ENCODE assay signal across 8 cellular contexts in genomic region chr1:210292276-210292851, GRCh38. TPM values are rescaled to one million over a fixed set of nuclear protein-coding genes. Genes with fewer than 3 reads are reported as not detected.
DNase-seq lines count a peak whose midpoint lies in the region; ATAC-seq and TF ChIP-seq lines count a peak whose summit lies in the region.

No MANE protein-coding gene starts in this region.

- no peak for TF ChIP-seq POLR2A in esophagus muscularis mucosa (IDR thresholded peaks at IDR 0.05; ENCODE audit: low read depth)
- TF ChIP-seq POLR2A in testis (IDR thresholded peaks at IDR 0.05): no peak

- TF ChIP-seq EP300 in esophagus muscularis mucosa (IDR thresholded peaks at IDR 0.05): no peak

- H3K36me3 Mint-ChIP-seq in activated CD4-positive, alpha-beta memory T cell treated with anti-CD3 and anti-CD28 coated beads, Interleukin-2, amount 10 ng/mL, durations not matched to agents 7 days and 5 days (ENCODE audit: low read depth): no peaks in the 10 kb centered on the region
- H3K36me3 Mint-ChIP-seq in naive thymus-derived CD4-positive, alpha-beta T cell: no peaks in the 10 kb centered on the region

- H3K27ac ChIP-seq in esophagus muscularis mucosa (replicated peaks in 1 of 4): peak overlapping the region; percentile 70 to 82 (median 80)
- no peak overlapping the region for H3K27ac ChIP-seq in naive thymus-derived CD4-positive, alpha-beta T cell (ENCODE audit: low read depth, low read length)
- H3K27ac ChIP-seq in testis: peak overlapping the region; percentile 71 to 83

- TF ChIP-seq CTCF in AG04449 (IDR thresholded peaks at IDR 0.05; ENCODE audit: insufficient read depth, low read length, missing control alignments) (peak; percentile 3), LNCaP clone FGC (IDR thresholded peaks at IDR 0.05; ENCODE audit: control insufficient read depth, extremely low read depth, insufficient read depth) (0 out of 2 replicates have a peak, but pooled peaks have one; percentile 25), esophagus muscularis mucosa (IDR thresholded peaks at IDR 0.05) (peak; percentile 32 to 43 (median 36)), testis (IDR thresholded peaks at IDR 0.05) (peak in 1 of 3 experiments; percentile 23)

- POLR2A ChIA-PET in AG04449 (lab: Yijun Ruan, JAX): interaction anchor here (0.9 to 2.0 kb wide), 4 partner anchors 30 to 82 kb away, joined by 3 to 7 read pairs (median 5); no protein-coding TSS in a partner anchor
- POLR2A ChIA-PET in activated CD4-positive, alpha-beta memory T cell treated with anti-CD3 and anti-CD28 coated beads, Interleukin-2, amount 10 ng/mL, durations not matched to agents 7 days and 5 days (lab: Charles Lee): interaction anchor here (1.4 kb wide), 1 partner anchor 82 kb away, joined by 4 read pairs; no protein-coding TSS in a partner anchor
- POLR2A ChIA-PET in naive thymus-derived CD4-positive, alpha-beta T cell (lab: Charles Lee): no interaction called here

- H3K36me3 ChIP-seq in esophagus muscularis mucosa: no peaks in the 10 kb centered on the region
- H3K36me3 ChIP-seq in naive thymus-derived CD4-positive, alpha-beta T cell (ENCODE audit: control insufficient read depth in 2 of 3, insufficient read depth in 3 of 3, low read length in 3 of 3): no peaks in the 10 kb centered on the region
- no peaks in the 10 kb centered on the region for H3K36me3 ChIP-seq in testis (ENCODE audit: low read depth, missing control alignments)

- H3K27ac Mint-ChIP-seq in activated CD4-positive, alpha-beta memory T cell treated with anti-CD3 and anti-CD28 coated beads, Interleukin-2, amount 10 ng/mL, durations not matched to agents 7 days and 5 days: no peak overlapping the region
- no peak overlapping the region for H3K27ac Mint-ChIP-seq in naive thymus-derived CD4-positive, alpha-beta T cell

- 3% methylated on average over 18 of the region's 52 CpGs for WGBS in esophagus muscularis mucosa
- WGBS in testis, 2 donors: 1 to 2% methylated on average over 21 to 52 of the region's 52 CpGs

- intact Hi-C loops in esophagus muscularis mucosa (cut with DNase I): loop anchor here (5.0 kb wide), 1 partner anchor 60 kb away; the partner anchor contains the start of gene SERTAD4
- intact Hi-C loops in naive thymus-derived CD4-positive, alpha-beta T cell (cut with micrococcal nuclease): no loop called here
- intact Hi-C loops in testis (cut with DNase I; ENCODE audit: low total_unique reads): no loop called here

- H3K9me3 ChIP-seq in esophagus muscularis mucosa: no peaks in the 10 kb centered on the region
- H3K9me3 ChIP-seq in naive thymus-derived CD4-positive, alpha-beta T cell (ENCODE audit: control insufficient read depth in 2 of 3, low read length in 3 of 3): no peaks in the 10 kb centered on the region
- no peaks in the 10 kb centered on the region for H3K9me3 ChIP-seq in testis

- H3K27me3 ChIP-seq in esophagus muscularis mucosa (no peaks in the 10 kb centered on the region), testis (no peaks in the 10 kb centered on the region)
- H3K27me3 ChIP-seq in naive thymus-derived CD4-positive, alpha-beta T cell (ENCODE audit: control insufficient read depth in 2 of 2, insufficient read depth in 2 of 2, low read length in 2 of 2): peaks cover 3 to 4% of the 10 kb centered on the region in 2 donors

- ATAC-seq in GM18867 (IDR thresholded peaks at IDR 0.05; ENCODE audit: unreplicated experiment) (peak; percentile 67), GM21737 (IDR thresholded peaks at IDR 0.05; ENCODE audit: unreplicated experiment) (no peak)
- ATAC-seq in naive thymus-derived CD4-positive, alpha-beta T cell: peak; percentile 56

- peaks cover 54% of the 10 kb centered on the region for H3K27me3 Mint-ChIP-seq in activated CD4-positive, alpha-beta memory T cell treated with anti-CD3 and anti-CD28 coated beads, Interleukin-2, amount 10 ng/mL, durations not matched to agents 7 days and 5 days
- H3K27me3 Mint-ChIP-seq in naive thymus-derived CD4-positive, alpha-beta T cell: peaks cover 48 to 55% (median 54%) of the 10 kb centered on the region in 5 donors

- H3K4me3 ChIP-seq in AG04449 (ENCODE audit: low read depth, low read length) (peak overlapping the region; percentile 40), LNCaP clone FGC (ENCODE audit: low read depth, low read length) (no peak overlapping the region), esophagus muscularis mucosa (peak overlapping the region; percentile 49 to 63 (median 56)), testis (peak overlapping the region; percentile 56 to 57)
- no peak overlapping the region for H3K4me3 ChIP-seq in naive thymus-derived CD4-positive, alpha-beta T cell (ENCODE audit: low read length)

- no peak overlapping the region for H3K4me3 Mint-ChIP-seq in activated CD4-positive, alpha-beta memory T cell treated with anti-CD3 and anti-CD28 coated beads, Interleukin-2, amount 10 ng/mL, durations not matched to agents 7 days and 5 days
- H3K4me3 Mint-ChIP-seq in naive thymus-derived CD4-positive, alpha-beta T cell: peak overlapping the region in 9 of 10 donors; percentile 12 to 71 (median 57)

- H3K4me1 ChIP-seq in esophagus muscularis mucosa (peaks cover 42 to 47% (median 45%) of the 10 kb centered on the region in 4 donors), testis (peaks cover 32% of the 10 kb centered on the region)
- no peaks in the 10 kb centered on the region for H3K4me1 ChIP-seq in naive thymus-derived CD4-positive, alpha-beta T cell (ENCODE audit: control insufficient read depth in 2 of 2, insufficient read depth in 2 of 2, low read length in 2 of 2)

- no peaks in the 10 kb centered on the region for H3K9me3 Mint-ChIP-seq in activated CD4-positive, alpha-beta memory T cell treated with anti-CD3 and anti-CD28 coated beads, Interleukin-2, amount 10 ng/mL, durations not matched to agents 7 days and 5 days
- peaks cover 0 to 3% (median 0%) of the 10 kb centered on the region in 11 donors for H3K9me3 Mint-ChIP-seq in naive thymus-derived CD4-positive, alpha-beta T cell

- H3K4me1 Mint-ChIP-seq in activated CD4-positive, alpha-beta memory T cell treated with anti-CD3 and anti-CD28 coated beads, Interleukin-2, amount 10 ng/mL, durations not matched to agents 7 days and 5 days: peaks cover 3% of the 10 kb centered on the region
- H3K4me1 Mint-ChIP-seq in naive thymus-derived CD4-positive, alpha-beta T cell: peaks cover 0 to 5% (median 0%) of the 10 kb centered on the region in 7 donors

- CTCF ChIA-PET in AG04449 (lab: Yijun Ruan, JAX): interaction anchor here (0.9 to 2.9 kb wide), 10 partner anchors 11 to 151 kb away, joined by 3 to 12 read pairs (median 4); no protein-coding TSS in a partner anchor
- CTCF ChIA-PET in activated CD4-positive, alpha-beta memory T cell treated with anti-CD3 and anti-CD28 coated beads, Interleukin-2, amount 10 ng/mL, durations not matched to agents 7 days and 5 days (lab: Charles Lee): interaction anchor here (0.6 to 1.0 kb wide), 3 partner anchors 9 to 19 kb away, joined by 3 to 4 read pairs (median 3); no protein-coding TSS in a partner anchor
- CTCF ChIA-PET in naive thymus-derived CD4-positive, alpha-beta T cell (lab: Charles Lee): no interaction called here

- DNase-seq in AG04449 (ENCODE audit: low read depth, low spot score) (no peak), LNCaP clone FGC (ENCODE audit: low read depth) (no peak), esophagus muscularis mucosa (ENCODE audit: extremely low spot score) (no peak), testis (peak; percentile 73)
- peak; percentile 29 for DNase-seq in activated CD4-positive, alpha-beta memory T cell treated with anti-CD3 and anti-CD28 coated beads, Interleukin-2, amount 10 ng/mL, durations not matched to agents 7 days and 5 days
- DNase-seq in naive thymus-derived CD4-positive, alpha-beta T cell: peak in 4 of 9 donors; percentile 9 to 37 (median 14)

RNA-seq across cellular contexts. Expression of gene HHAT, which starts 36.3 kb away (rescaled TPM):
- total RNA-seq in activated CD4-positive, alpha-beta memory T cell treated with anti-CD3 and anti-CD28 coated beads, Interleukin-2, amount 10 ng/mL, durations not matched to agents 7 days and 5 days: 1 to 10 TPM in 1 of 2 experiments, under 1 TPM in 1; 0.76 to 1.3 TPM
- total RNA-seq in esophagus muscularis mucosa (1 to 10 TPM in 2 of 4 donors, under 1 TPM in 2; 0.83 to 1.6 (median 1.2) TPM), testis (10 to 100 TPM; 23.8 to 24.3 TPM)
- 1 to 10 TPM; 1.1 to 3.8 (median 2.7) TPM for total RNA-seq in naive thymus-derived CD4-positive, alpha-beta T cell
- under 1 TPM; 0.84 to 0.99 TPM for polyA plus RNA-seq in naive thymus-derived CD4-positive, alpha-beta T cell
- 8.5 TPM for polyA plus RNA-seq in testis (ENCODE audit: insufficient read depth, low read depth, low replicate concordance)

RNA-seq across cellular contexts. Expression of gene SERTAD4, which starts 59.8 kb away (rescaled TPM):
- total RNA-seq in activated CD4-positive, alpha-beta memory T cell treated with anti-CD3 and anti-CD28 coated beads, Interleukin-2, amount 10 ng/mL, durations not matched to agents 7 days and 5 days: not detected
- total RNA-seq in esophagus muscularis mucosa: 1 to 10 TPM; 1.8 to 2.6 (median 2.1) TPM
- total RNA-seq in naive thymus-derived CD4-positive, alpha-beta T cell: not detected
- polyA plus RNA-seq in naive thymus-derived CD4-positive, alpha-beta T cell: not detected
- 1 to 10 TPM; 1.1 to 1.9 TPM for total RNA-seq in testis
- 1.1 TPM for polyA plus RNA-seq in testis (ENCODE audit: insufficient read depth, low read depth, low replicate concordance)

Comparison
In these comparisons a context has a peak if more than half of its experiments do, and no peak if none do; other contexts are left out.
1. DNase-seq: peak in activated CD4-positive, alpha-beta memory T cell treated with anti-CD3 and anti-CD28 coated beads, Interleukin-2, amount 10 ng/mL, durations not matched to agents 7 days and 5 days (single experiment) and testis (single experiment); none in AG04449 (single experiment), LNCaP clone FGC (single experiment) and esophagus muscularis mucosa (single experiment).
2. H3K4me3 ChIP-seq: peak in AG04449 (single experiment), esophagus muscularis mucosa (4 of 4) and testis (2 of 2); none in LNCaP clone FGC (single experiment) and naive thymus-derived CD4-positive, alpha-beta T cell (single experiment).
3. RNA of gene HHAT, which starts 36.3 kb away (total RNA-seq): 23.8 to 24.3 TPM in testis; 1.1 to 3.8 TPM in naive thymus-derived CD4-positive, alpha-beta T cell, 0.83 to 1.6 TPM in esophagus muscularis mucosa and 0.76 to 1.3 TPM in activated CD4-positive, alpha-beta memory T cell treated with anti-CD3 and anti-CD28 coated beads, Interleukin-2, amount 10 ng/mL, durations not matched to agents 7 days and 5 days; every median in the first group is over 4 times any median in the second.